8 cellular contexts compared by ENCODE assay signal in the genomic region with DNA sequence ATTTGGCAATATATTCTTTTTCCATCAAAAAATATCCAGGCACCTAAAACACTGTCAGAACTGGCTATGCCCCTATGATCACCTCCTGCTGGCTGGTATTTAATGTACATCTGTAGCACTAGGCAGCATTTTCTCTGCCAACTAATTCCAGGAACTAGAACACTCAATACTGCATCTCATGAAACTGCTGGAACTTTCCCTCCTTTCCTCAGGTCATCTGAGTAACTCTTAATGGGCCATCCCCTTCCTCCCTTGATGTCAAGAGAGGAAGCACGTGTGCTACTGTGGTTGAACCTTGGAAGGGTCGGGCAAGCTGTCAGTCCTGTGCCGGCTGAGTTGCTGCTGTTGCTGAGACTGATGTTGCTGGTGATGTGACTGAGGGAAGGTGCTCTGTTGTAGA. TPM values are rescaled to one million over a fixed set of nuclear protein-coding genes. Genes with fewer than 3 reads are reported as not detected.
DNase-seq lines count a peak whose midpoint lies in the region; ATAC-seq and TF ChIP-seq lines count a peak whose summit lies in the region.

No MANE protein-coding gene starts in this region.

- H3K4me1 ChIP-seq in right lobe of liver = peaks cover 0 to 5% (median 0%) of the 10 kb centered on the region in 4 donors

- no peak overlapping the region for H3K27ac ChIP-seq in right lobe of liver

- DNase-seq in activated CD4-positive, alpha-beta T cell treated with anti-CD3 and anti-CD28 coated beads for 48 hours = peak; percentile 41
- DNase-seq in activated CD4-positive, alpha-beta T cell treated with anti-CD3 and anti-CD28 coated beads for 4 hours = no peak
- DNase-seq in right lobe of liver = no peak
- no peak for DNase-seq in NCI-H526 treated with DMSO at 0.1 percent for 48 hours (lab: John Stamatoyannopoulos, UW)
- no peak for DNase-seq in OCI-M2 (lab: John Stamatoyannopoulos, UW; ENCODE audit: unreplicated experiment)
- no peak for DNase-seq in cortex of kidney (lab: John Stamatoyannopoulos, UW)

- ATAC-seq in HG02938 (IDR thresholded peaks at IDR 0.05; ENCODE audit: unreplicated experiment) (peak; percentile 65), right lobe of liver (peak; percentile 31 to 58 (median 42))
- peak; percentile 98 for ATAC-seq in activated T-helper 17 cell treated with anti-CD3 and anti-CD28 coated beads, Interleukin-2, amount 50 U/mL, for 72 hours (replicated peaks)

- no peaks in the 10 kb centered on the region for H3K9me3 ChIP-seq in right lobe of liver

- 6% methylated on average over 2 of the region's 3 CpGs for WGBS in right lobe of liver (ENCODE audit: insufficient coverage, low coverage, low lambda C conversion rate, missing lambda C conversion rate)

- intact Hi-C loops in right lobe of liver (cut with DNase I) = no loop called here

- H3K27ac Mint-ChIP-seq in activated T-helper 17 cell treated with anti-CD3 and anti-CD28 coated beads, Interleukin-2, amount 50 U/mL, for 72 hours = no peak overlapping the region

- H3K4me1 Mint-ChIP-seq in activated T-helper 17 cell treated with anti-CD3 and anti-CD28 coated beads, Interleukin-2, amount 50 U/mL, for 72 hours = peaks cover 4% of the 10 kb centered on the region

- no peak for TF ChIP-seq CTCF in right lobe of liver (IDR thresholded peaks at IDR 0.05)

- H3K36me3 Mint-ChIP-seq in activated T-helper 17 cell treated with anti-CD3 and anti-CD28 coated beads, Interleukin-2, amount 50 U/mL, for 72 hours (ENCODE audit: low read depth) = peaks cover 84% of the 10 kb centered on the region

- H3K4me3 Mint-ChIP-seq in activated T-helper 17 cell treated with anti-CD3 and anti-CD28 coated beads, Interleukin-2, amount 50 U/mL, for 72 hours = no peak overlapping the region

- H3K36me3 ChIP-seq in right lobe of liver = peaks cover 2 to 33% (median 9%) of the 10 kb centered on the region in 4 donors

- no peaks in the 10 kb centered on the region for H3K27me3 Mint-ChIP-seq in activated T-helper 17 cell treated with anti-CD3 and anti-CD28 coated beads, Interleukin-2, amount 50 U/mL, for 72 hours

- H3K4me3 ChIP-seq in right lobe of liver = no peak overlapping the region

- H3K9me3 Mint-ChIP-seq in activated T-helper 17 cell treated with anti-CD3 and anti-CD28 coated beads, Interleukin-2, amount 50 U/mL, for 72 hours = no peaks in the 10 kb centered on the region

- H3K27me3 ChIP-seq in right lobe of liver = no peaks in the 10 kb centered on the region

- TF ChIP-seq POLR2A in right lobe of liver (IDR thresholded peaks at IDR 0.05) = no peak

RNA-seq across cellular contexts. Expression of gene TMEM165, which starts 39.4 kb away (rescaled TPM):
- total RNA-seq in activated T-helper 17 cell treated with anti-CD3 and anti-CD28 coated beads, Interleukin-2, amount 50 U/mL, for 72 hours = 10 to 100 TPM; 60.5 to 81.9 TPM
- 10 to 100 TPM; 13.3 to 53.0 (median 23.0) TPM for total RNA-seq in right lobe of liver

Comparison
In these comparisons a context has a peak if more than half of its experiments do, and no peak if none do; other contexts are left out.
1. ATAC-seq: peak in every context shown above with its lines; median percentile 98 in activated T-helper 17 cell treated with anti-CD3 and anti-CD28 coated beads, Interleukin-2, amount 50 U/mL, for 72 hours; 65 in HG02938; 42 in right lobe of liver.